Comparison of ENCODE assay signal across 8 cellular contexts in genomic region chr3:71397046-71397445, GRCh38.
DNase-seq lines count a peak whose midpoint lies in the region; ATAC-seq, FAIRE-seq and TF ChIP-seq lines count a peak whose summit lies in the region.

No MANE protein-coding gene starts in this region.

- TF ChIP-seq CTCF in NB4 (IDR thresholded peaks at IDR 0.05; ENCODE audit: low read depth, low read length) (peak; percentile 43), bronchial epithelial cell (IDR thresholded peaks at IDR 0.05; ENCODE audit: insufficient read depth, low read length, severe bottlenecking) (peak; percentile 49)

- ATAC-seq in HG02870 (IDR thresholded peaks at IDR 0.05; ENCODE audit: unreplicated experiment): no peak

- H3K4me3 ChIP-seq in NB4 (ENCODE audit: low read depth, low read length): no peak overlapping the region
- H3K4me3 ChIP-seq in bronchial epithelial cell (ENCODE audit: low read depth, low read length): no peak overlapping the region

- peak; percentile 3 for DNase-seq in NCI-H345 (lab: John Stamatoyannopoulos, UW)
- DNase-seq in NCI-H345 treated with DMSO at 0.1 percent for 48 hours (lab: John Stamatoyannopoulos, UW; ENCODE audit: unreplicated experiment): no peak
- peak; percentile 50 for DNase-seq in NB4 (ENCODE audit: low read depth)
- DNase-seq in bronchial epithelial cell (ENCODE audit: low read depth): peak; percentile 37
- DNase-seq in midbrain (lab: John Stamatoyannopoulos, UW): peak; percentile 4
- DNase-seq in GM19238 (ENCODE audit: insufficient read length, low spot score): no peak
- no peak for DNase-seq in stimulated activated CD4-positive, alpha-beta T cell treated with anti-CD3 and anti-CD28 coated beads, Interleukin-1b, Interleukin-23, amount 100 ng/mL, for 48 hours

- no peak for FAIRE-seq in bronchial epithelial cell (lab: Jason Lieb, UNC)

- TF ChIP-seq POLR2A in NB4 (IDR thresholded peaks at IDR 0.05; ENCODE audit: extremely low read depth, insufficient read length): no peak

- H3K36me3 ChIP-seq in bronchial epithelial cell (ENCODE audit: control insufficient read depth, insufficient read depth, low read length): no peaks in the 10 kb centered on the region

- no peaks in the 10 kb centered on the region for H3K27me3 ChIP-seq in bronchial epithelial cell (ENCODE audit: control insufficient read depth, insufficient read depth, low read length)

Comparison
In these comparisons a context has a peak if more than half of its experiments do, and no peak if none do; other contexts are left out.
1. DNase-seq: peak in NCI-H345 (single experiment), NB4 (single experiment), bronchial epithelial cell (single experiment) and midbrain (single experiment); none in NCI-H345 treated with DMSO at 0.1 percent for 48 hours (single experiment), GM19238 (single experiment) and stimulated activated CD4-positive, alpha-beta T cell treated with anti-CD3 and anti-CD28 coated beads, Interleukin-1b, Interleukin-23, amount 100 ng/mL, for 48 hours (single experiment).